6 cellular contexts compared by ENCODE assay signal in the genomic region with DNA sequence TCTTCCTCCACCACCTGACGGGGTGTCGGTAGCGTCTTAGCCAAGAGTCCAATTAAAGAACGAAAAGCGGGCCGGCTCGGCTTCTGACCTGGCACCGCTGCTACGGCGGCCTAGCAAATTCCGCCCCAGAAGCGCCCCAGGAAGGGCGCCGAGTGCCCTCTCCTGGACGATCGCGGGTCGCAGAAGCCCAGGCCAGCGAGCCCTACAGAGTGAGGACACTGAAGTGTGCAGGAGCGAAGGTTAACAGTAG. TPM values are rescaled to one million over a fixed set of nuclear protein-coding genes. Genes with fewer than 3 reads are reported as not detected.
A peak's percentile ranks its signal among the peaks of the same experiment; 100 is the strongest.
DNase-seq lines count a peak whose midpoint lies in the region; ATAC-seq and TF ChIP-seq lines count a peak whose summit lies in the region.

No MANE protein-coding gene starts in this region.

- no peak for DNase-seq in activated T-cell treated with anti-CD3 and anti-CD28 coated beads, Interleukin-2, amount 50 U/mL, for 4 hours
- no peak for DNase-seq in activated T-cell treated with anti-CD3 and anti-CD28 coated beads, Interleukin-2, amount 50 U/mL, for 1 hour
- no peak for DNase-seq in activated CD8-positive, alpha-beta T cell treated with anti-CD3 and anti-CD28 coated beads, Interleukin-2, amount 10 ng/mL, durations not matched to agents 7 days and 5 days
- DNase-seq in lung (ENCODE audit: low spot score) (no peak), RPMI8226 (no peak), foreskin keratinocyte (no peak)

- no peaks in the 10 kb centered on the region for H3K27me3 Mint-ChIP-seq in activated T-cell treated with anti-CD3 and anti-CD28 coated beads, Interleukin-2, amount 50 U/mL, for 4 hours (ENCODE audit: low read depth)
- H3K27me3 Mint-ChIP-seq in activated CD8-positive, alpha-beta T cell treated with anti-CD3 and anti-CD28 coated beads, Interleukin-2, amount 10 ng/mL, durations not matched to agents 7 days and 5 days (ENCODE audit: low read depth): no peaks in the 10 kb centered on the region

- TF ChIP-seq CTCF in lung (IDR thresholded peaks at IDR 0.05; ENCODE audit: control extremely low read depth, extremely low read depth) (no peak), foreskin keratinocyte (conservative IDR thresholded peaks at IDR 0.05) (no peak)

- POLR2A ChIA-PET in activated CD8-positive, alpha-beta T cell treated with anti-CD3 and anti-CD28 coated beads, Interleukin-2, amount 10 ng/mL, durations not matched to agents 7 days and 5 days (lab: Charles Lee): interaction anchor here (2.3 to 6.7 kb wide), 2 partner anchors 14 to 31 kb away, joined by 5 to 113 read pairs; partner anchors contain the start of genes LIN37 and ZBTB32

- peaks cover 55% of the 10 kb centered on the region for H3K4me1 Mint-ChIP-seq in activated T-cell treated with anti-CD3 and anti-CD28 coated beads, Interleukin-2, amount 50 U/mL, for 4 hours (ENCODE audit: low read depth)
- peaks cover 68% of the 10 kb centered on the region for H3K4me1 Mint-ChIP-seq in activated CD8-positive, alpha-beta T cell treated with anti-CD3 and anti-CD28 coated beads, Interleukin-2, amount 10 ng/mL, durations not matched to agents 7 days and 5 days (ENCODE audit: low read depth)

- H3K27ac Mint-ChIP-seq in activated CD8-positive, alpha-beta T cell treated with anti-CD3 and anti-CD28 coated beads, Interleukin-2, amount 10 ng/mL, durations not matched to agents 7 days and 5 days: peak overlapping the region; percentile 89

- 0% methylated on average over 20 of the region's 20 CpGs for WGBS in lung, 2 donors

- CTCF ChIA-PET in activated CD8-positive, alpha-beta T cell treated with anti-CD3 and anti-CD28 coated beads, Interleukin-2, amount 10 ng/mL, durations not matched to agents 7 days and 5 days (lab: Charles Lee): interaction anchor here (6.7 kb wide), 1 partner anchor 18 kb away, joined by 266 read pairs; no protein-coding TSS in a partner anchor

- no peak for ATAC-seq in activated T-cell treated with anti-CD3 and anti-CD28 coated beads, Interleukin-2, amount 50 U/mL, for 4 hours
- no peak for ATAC-seq in activated CD8-positive, alpha-beta T cell treated with anti-CD3 and anti-CD28 coated beads, Interleukin-2, amount 10 ng/mL, durations not matched to agents 7 days and 5 days
- ATAC-seq in lung (ENCODE audit: insufficient read depth, low FRiP score) (no peak), foreskin keratinocyte (no peak)

- H3K27ac ChIP-seq in lung (ENCODE audit: low read depth in 1 of 2, low read length in 1 of 2) (peak overlapping the region; percentile 67 to 91), foreskin keratinocyte (no peak overlapping the region)

- peaks cover 0 to 1% of the 10 kb centered on the region in 2 donors for H3K9me3 ChIP-seq in lung (ENCODE audit: control insufficient read depth in 2 of 2, insufficient read depth in 1 of 2, low read length in 1 of 2)

- peaks cover 0 to 16% of the 10 kb centered on the region in 2 donors for H3K36me3 ChIP-seq in lung (ENCODE audit: control insufficient read depth in 2 of 2, insufficient read depth in 2 of 2, low read length in 2 of 2)

- peaks cover 0 to 14% of the 10 kb centered on the region in 2 donors for H3K4me1 ChIP-seq in lung (ENCODE audit: control insufficient read depth in 2 of 2, insufficient read depth in 2 of 2, low read length in 2 of 2)
- no peaks in the 10 kb centered on the region for H3K4me1 ChIP-seq in foreskin keratinocyte

- peak overlapping the region; percentile 50 for H3K4me3 ChIP-seq in lung

- H3K27me3 ChIP-seq in lung (ENCODE audit: control insufficient read depth, insufficient read depth) (no peaks in the 10 kb centered on the region), foreskin keratinocyte (no peaks in the 10 kb centered on the region)

- H3K4me3 Mint-ChIP-seq in activated T-cell treated with anti-CD3 and anti-CD28 coated beads, Interleukin-2, amount 50 U/mL, for 4 hours: peak overlapping the region; percentile 91
- peak overlapping the region; percentile 83 for H3K4me3 Mint-ChIP-seq in activated CD8-positive, alpha-beta T cell treated with anti-CD3 and anti-CD28 coated beads, Interleukin-2, amount 10 ng/mL, durations not matched to agents 7 days and 5 days

- H3K9me3 Mint-ChIP-seq in activated T-cell treated with anti-CD3 and anti-CD28 coated beads, Interleukin-2, amount 50 U/mL, for 4 hours: no peaks in the 10 kb centered on the region
- no peaks in the 10 kb centered on the region for H3K9me3 Mint-ChIP-seq in activated CD8-positive, alpha-beta T cell treated with anti-CD3 and anti-CD28 coated beads, Interleukin-2, amount 10 ng/mL, durations not matched to agents 7 days and 5 days (ENCODE audit: insufficient read depth)

- peaks cover 14% of the 10 kb centered on the region for H3K36me3 Mint-ChIP-seq in activated T-cell treated with anti-CD3 and anti-CD28 coated beads, Interleukin-2, amount 50 U/mL, for 4 hours (ENCODE audit: insufficient read depth)
- peaks cover 40% of the 10 kb centered on the region for H3K36me3 Mint-ChIP-seq in activated CD8-positive, alpha-beta T cell treated with anti-CD3 and anti-CD28 coated beads, Interleukin-2, amount 10 ng/mL, durations not matched to agents 7 days and 5 days (ENCODE audit: low read depth)

RNA-seq across cellular contexts. Expression of gene KMT2B, which starts 1.1 kb away (rescaled TPM):
- 10 to 100 TPM; 64.1 to 74.8 (median 74.5) TPM for total RNA-seq in activated T-cell treated with anti-CD3 and anti-CD28 coated beads, Interleukin-2, amount 50 U/mL, for 4 hours
- 10 to 100 TPM; 58.0 to 64.3 TPM for total RNA-seq in activated CD8-positive, alpha-beta T cell treated with anti-CD3 and anti-CD28 coated beads, Interleukin-2, amount 10 ng/mL, durations not matched to agents 7 days and 5 days
- total RNA-seq in lung (10 to 100 TPM; 24.9 to 41.0 TPM), foreskin keratinocyte (12.9 and 13.0 TPM in 2 replicates)
- polyA plus RNA-seq in lung (10 to 100 TPM; 21.7 to 30.0 TPM), foreskin keratinocyte (16.7 and 17.3 TPM in 2 replicates)

RNA-seq across cellular contexts. Expression of gene ZBTB32, which starts 12.3 kb away (rescaled TPM):
- total RNA-seq in activated T-cell treated with anti-CD3 and anti-CD28 coated beads, Interleukin-2, amount 50 U/mL, for 4 hours: 100 to 1,000 TPM in 2 of 3 donors, 10 to 100 TPM in 1; 90.8 to 136 (median 101) TPM
- total RNA-seq in activated CD8-positive, alpha-beta T cell treated with anti-CD3 and anti-CD28 coated beads, Interleukin-2, amount 10 ng/mL, durations not matched to agents 7 days and 5 days: 10 to 100 TPM; 37.4 to 41.4 TPM
- total RNA-seq in lung: under 1 TPM; 0.28 to 0.63 TPM
- polyA plus RNA-seq in lung: under 1 TPM; 0.22 to 0.50 TPM
- total RNA-seq in foreskin keratinocyte: not detected in 2 replicates
- not detected in 2 replicates for polyA plus RNA-seq in foreskin keratinocyte

RNA-seq across cellular contexts. Expression of gene IGFLR1, which starts 25.6 kb away (rescaled TPM):
- total RNA-seq in activated T-cell treated with anti-CD3 and anti-CD28 coated beads, Interleukin-2, amount 50 U/mL, for 4 hours: 10 to 100 TPM; 24.0 to 32.7 (median 29.8) TPM
- 10 to 100 TPM; 29.9 to 37.1 TPM for total RNA-seq in activated CD8-positive, alpha-beta T cell treated with anti-CD3 and anti-CD28 coated beads, Interleukin-2, amount 10 ng/mL, durations not matched to agents 7 days and 5 days
- total RNA-seq in lung (10 to 100 TPM in 1 of 2 donors, 1 to 10 TPM in 1; 3.8 to 32.3 TPM), foreskin keratinocyte (3.4 and 3.8 TPM in 2 replicates)
- polyA plus RNA-seq in lung (10 to 100 TPM; 19.6 to 72.5 TPM), foreskin keratinocyte (4.7 and 6.2 TPM in 2 replicates)

RNA-seq across cellular contexts. Expression of gene U2AF1L4, which starts 28.6 kb away (rescaled TPM):
- total RNA-seq in activated T-cell treated with anti-CD3 and anti-CD28 coated beads, Interleukin-2, amount 50 U/mL, for 4 hours: 10 to 100 TPM; 18.9 to 25.2 (median 19.4) TPM
- total RNA-seq in activated CD8-positive, alpha-beta T cell treated with anti-CD3 and anti-CD28 coated beads, Interleukin-2, amount 10 ng/mL, durations not matched to agents 7 days and 5 days: 10 to 100 TPM; 23.3 to 24.0 TPM
- total RNA-seq in lung (10 to 100 TPM; 14.0 to 21.6 TPM), foreskin keratinocyte (10.4 and 12.7 TPM in 2 replicates)
- polyA plus RNA-seq in lung (10 to 100 TPM; 13.0 to 25.5 TPM), foreskin keratinocyte (15.1 and 18.4 TPM in 2 replicates)

RNA-seq across cellular contexts. Expression of gene PSENEN, which starts 28.8 kb away (rescaled TPM):
- total RNA-seq in activated T-cell treated with anti-CD3 and anti-CD28 coated beads, Interleukin-2, amount 50 U/mL, for 4 hours: 10 to 100 TPM; 46.1 to 49.3 (median 47.9) TPM
- 10 to 100 TPM; 44.1 to 48.2 TPM for total RNA-seq in activated CD8-positive, alpha-beta T cell treated with anti-CD3 and anti-CD28 coated beads, Interleukin-2, amount 10 ng/mL, durations not matched to agents 7 days and 5 days
- total RNA-seq in lung (100 to 1,000 TPM in 1 of 2 donors, 10 to 100 TPM in 1; 36.8 to 129 TPM), foreskin keratinocyte (63.7 and 75.8 TPM in 2 replicates)
- polyA plus RNA-seq in lung (100 to 1,000 TPM in 1 of 2 donors, 10 to 100 TPM in 1; 84.2 to 196 TPM), foreskin keratinocyte (118 and 136 TPM in 2 replicates)

Comparison
In these comparisons a context has a peak if more than half of its experiments do, and no peak if none do; other contexts are left out.
1. RNA of gene ZBTB32, which starts 12.3 kb away (total RNA-seq): 90.8 to 136 TPM in activated T-cell treated with anti-CD3 and anti-CD28 coated beads, Interleukin-2, amount 50 U/mL, for 4 hours and 37.4 to 41.4 TPM in activated CD8-positive, alpha-beta T cell treated with anti-CD3 and anti-CD28 coated beads, Interleukin-2, amount 10 ng/mL, durations not matched to agents 7 days and 5 days; 0.28 to 0.63 TPM in lung and not detected in foreskin keratinocyte; every median in the first group is over 10 times any median in the second.